ENCODE assay signal across 8 cellular contexts in genomic region chr16:31333686-31334649, GRCh38. TPM values are rescaled to one million over a fixed set of nuclear protein-coding genes. Genes with fewer than 3 reads are reported as not detected.
DNase-seq lines count a peak whose midpoint lies in the region; ATAC-seq, FAIRE-seq and TF ChIP-seq lines count a peak whose summit lies in the region.

No MANE protein-coding gene starts in this region.

- FAIRE-seq in H1 (lab: Jason Lieb, UNC), result peak; percentile 13

- H3K27me3 ChIP-seq in HCT116 (ENCODE audit: insufficient read depth, low read length) (peaks cover 5% of the 10 kb centered on the region; the same call in 1 of the 2 replicates), H1 (replicated peaks in 1 of 4; ENCODE audit: control insufficient read depth in 3 of 4, extremely low read depth in 1 of 4, insufficient read depth in 3 of 4, low read length in 3 of 4) (peaks cover 4 to 33% (median 27%) of the 10 kb centered on the region in 4 experiments), osteoblast (ENCODE audit: insufficient read depth, low read length) (peaks cover 41% of the 10 kb centered on the region)

- TF ChIP-seq POLR2A in HCT116 (IDR thresholded peaks at IDR 0.05; ENCODE audit: borderline replicate concordance, extremely low read depth, insufficient read depth, insufficient read length) (no peak), H1 (IDR thresholded peaks at IDR 0.05; ENCODE audit: control extremely low read depth in 1 of 2, low read depth in 2 of 2, low read length in 2 of 2) (no peak)

- H3K4me3 ChIP-seq in HCT116 (replicated peaks in 1 of 2; ENCODE audit: low read depth in 1 of 2, low read length in 2 of 2) (no peak overlapping the region), H1 (ENCODE audit: extremely low read depth in 1 of 4, insufficient read depth in 2 of 4, low read depth in 3 of 4, low read length in 4 of 4) (no peak overlapping the region), osteoblast (ENCODE audit: insufficient read depth, low read length) (no peak overlapping the region)

- RAD21 ChIA-PET in HCT116 (lab: Charles Lee; ENCODE audit: low non-redundant PET in 1 of 2, low total read pairs in 2 of 2, uncharacterized antibody in 2 of 2, unreplicated experiment in 2 of 2), result interaction anchor here (0.6 to 1.0 kb wide), 2 partner anchors 349 kb away, joined by 3 read pairs; partner anchors contain the start of gene HSD3B7 (in 2 of the 2)

- BruUV-seq in HCT116 (replicated peaks; lab: Mats Ljungman, UMichigan), result no TSS peak

- H2AFZ ChIP-seq in HCT116 (ENCODE audit: low read depth, low read length, poor library complexity, severe bottlenecking), result no peak overlapping the region
- no peak overlapping the region for H2AFZ ChIP-seq in H1 (ENCODE audit: low read length)
- no peak overlapping the region for H2AFZ ChIP-seq in osteoblast (ENCODE audit: low read length)

- no peak for TF ChIP-seq EP300 in H1 (IDR thresholded peaks at IDR 0.05; ENCODE audit: borderline replicate concordance in 1 of 2, low read depth in 2 of 2, low read length in 2 of 2)

- no peak overlapping the region for H4K5ac ChIP-seq in H1 (ENCODE audit: insufficient read length, low read depth, low read length)

- no peaks in the 10 kb centered on the region for H3K9me3 ChIP-seq in HCT116 (ENCODE audit: control insufficient read depth in 1 of 2, insufficient read depth in 1 of 2, low read depth in 1 of 2, low read length in 2 of 2)
- H3K9me3 ChIP-seq in H1 (ENCODE audit: insufficient read depth in 2 of 2, low read depth in 1 of 2, low read length in 1 of 2), result no peaks in the 10 kb centered on the region
- H3K9me3 ChIP-seq in osteoblast (ENCODE audit: low read depth, low read length), result no peaks in the 10 kb centered on the region

- intact Hi-C loops in HCT116 (cut with micrococcal nuclease), result loop anchor here (2.0 kb wide), 1 partner anchor 349 kb away; the partner anchor contains the start of gene HSD3B7

- H4K20me1 ChIP-seq in HCT116 (ENCODE audit: insufficient read depth), result no peaks in the 10 kb centered on the region
- peaks cover 0 to 4% of the 10 kb centered on the region in 2 experiments for H4K20me1 ChIP-seq in H1 (replicated peaks in 1 of 2; ENCODE audit: control insufficient read depth in 1 of 2, insufficient read depth in 2 of 2, low read length in 2 of 2)
- no peaks in the 10 kb centered on the region for H4K20me1 ChIP-seq in osteoblast (ENCODE audit: insufficient read depth, low read length)

- TF ChIP-seq RAD21 in HCT116 (IDR thresholded peaks at IDR 0.05; ENCODE audit: low read depth) (peak; percentile 87), H1 (IDR thresholded peaks at IDR 0.05 in 1 of 2, conservative IDR thresholded peaks at IDR 0.05 in 1 of 2; ENCODE audit: low read depth in 2 of 2, low read length in 2 of 2) (peak; percentile 94 to 95)

- H4K8ac ChIP-seq in H1 (ENCODE audit: extremely low read depth, insufficient read depth, low read length), result no peak overlapping the region

- H3K4me1 ChIP-seq in HCT116 (ENCODE audit: control insufficient read depth in 1 of 2, insufficient read depth in 2 of 2, low read length in 2 of 2) (0 out of 4 replicates have a peak, but pooled peaks cover 0 to 3% of the 10 kb centered on the region in 2 experiments), H1 (replicated peaks in 1 of 4; ENCODE audit: control insufficient read depth in 3 of 4, insufficient read depth in 4 of 4, low read length in 3 of 4) (peaks cover 0 to 16% (median 8%) of the 10 kb centered on the region in 4 experiments; a peak in 5 of 7 replicates), osteoblast (ENCODE audit: insufficient read depth, low read length) (no peaks in the 10 kb centered on the region)

- no peak overlapping the region for H3K14ac ChIP-seq in H1 (ENCODE audit: insufficient read length)

- H3K23me2 ChIP-seq in H1 (ENCODE audit: low read depth, low read length), result peaks cover 5% of the 10 kb centered on the region

- CTCF ChIA-PET in HCT116 (lab: Charles Lee), result interaction anchor here (0.6 to 1.1 kb wide), 7 partner anchors 11 to 380 kb away, joined by 3 to 8 read pairs (median 3); partner anchors contain the start of genes HSD3B7, TRIM72, ZNF646 and ZNF668
- CTCF ChIA-PET in H1 (lab: Charles Lee; ENCODE audit: partially characterized antibody), result interaction anchor here (0.5 to 3.0 kb wide), 17 partner anchors 11 to 346 kb away, joined by 3 to 9 read pairs (median 4); partner anchors contain the start of genes PYCARD, PYDC1 and TRIM72

- peak overlapping the region; percentile 33 for H2BK120ac ChIP-seq in H1 (replicated peaks; ENCODE audit: low read depth, low read length)

- no peak overlapping the region for H3K18ac ChIP-seq in H1 (ENCODE audit: extremely low read depth, low read length)

- TF ChIP-seq CTCF in HCT116 (IDR thresholded peaks at IDR 0.05 in 2 of 3, conservative IDR thresholded peaks at IDR 0.05 in 1 of 3; ENCODE audit: borderline replicate concordance in 1 of 3, insufficient read depth in 1 of 3, low read depth in 2 of 3, low read length in 2 of 3), result peak; percentile 53 to 66 (median 59); a peak in 5 of 6 replicates
- peak; percentile 74 to 85 (median 78) for TF ChIP-seq CTCF in H1 (IDR thresholded peaks at IDR 0.05; ENCODE audit: control extremely low read depth in 1 of 3, insufficient read depth in 1 of 3, low read depth in 1 of 3, low read length in 3 of 3)
- TF ChIP-seq CTCF in osteoblast (IDR thresholded peaks at IDR 0.05; ENCODE audit: extremely low read depth, low read depth, low read length), result peak; percentile 26

- H3K9me2 ChIP-seq in HCT116 (ENCODE audit: insufficient read depth), result no peaks in the 10 kb centered on the region

- H3K4me2 ChIP-seq in HCT116 (ENCODE audit: low read length) (no peak overlapping the region), H1 (ENCODE audit: insufficient read depth in 1 of 2, low read depth in 2 of 2, low read length in 2 of 2) (no peak overlapping the region), osteoblast (ENCODE audit: insufficient read depth, low read length) (no peak overlapping the region)

- no peak overlapping the region for H3K56ac ChIP-seq in H1 (replicated peaks; ENCODE audit: insufficient read length, low read depth, low read length)

- no peak overlapping the region for H2BK20ac ChIP-seq in H1 (ENCODE audit: low read length)

- no peak overlapping the region for H3K9ac ChIP-seq in HCT116 (ENCODE audit: low read length)
- no peak overlapping the region for H3K9ac ChIP-seq in H1 (replicated peaks in 1 of 4; ENCODE audit: extremely low read depth in 1 of 4, low read depth in 3 of 4, low read length in 3 of 4)

- no peak overlapping the region for H3K23ac ChIP-seq in H1 (ENCODE audit: insufficient read length)

- H3K4ac ChIP-seq in H1 (replicated peaks; ENCODE audit: insufficient read length, low read depth, low read length), result no peak overlapping the region

- no peak overlapping the region for H2BK5ac ChIP-seq in H1 (ENCODE audit: low read depth, low read length)

- no peak overlapping the region for H2BK12ac ChIP-seq in H1 (ENCODE audit: low read depth, low read length)

- no peak overlapping the region for H4K91ac ChIP-seq in H1 (replicated peaks; ENCODE audit: insufficient read length, low read length)

- H3K27ac ChIP-seq in HCT116 (ENCODE audit: low read depth, low read length), result no peak overlapping the region
- no peak overlapping the region for H3K27ac ChIP-seq in H1 (ENCODE audit: low read depth, low read length)
- no peak overlapping the region for H3K27ac ChIP-seq in osteoblast (ENCODE audit: low read depth, low read length)

- H3K79me2 ChIP-seq in HCT116 (ENCODE audit: insufficient read depth, low read length) (no peaks in the 10 kb centered on the region), H1 (ENCODE audit: control insufficient read depth in 1 of 2, insufficient read depth in 2 of 2, low read length in 2 of 2) (no peaks in the 10 kb centered on the region), osteoblast (ENCODE audit: insufficient read depth, low read length) (no peaks in the 10 kb centered on the region)

- no peak overlapping the region for H2AK5ac ChIP-seq in H1 (ENCODE audit: low read depth, low read length)

- H2BK15ac ChIP-seq in H1 (ENCODE audit: low read length), result no peak overlapping the region

- no peaks in the 10 kb centered on the region for H3K79me1 ChIP-seq in H1 (ENCODE audit: low read depth, low read length)

- H3K36me3 ChIP-seq in HCT116 (ENCODE audit: control insufficient read depth in 1 of 2, insufficient read depth in 2 of 2, low read length in 2 of 2) (no peaks in the 10 kb centered on the region), H1 (ENCODE audit: control insufficient read depth in 2 of 4, insufficient read depth in 4 of 4, low read length in 3 of 4) (no peaks in the 10 kb centered on the region), osteoblast (ENCODE audit: insufficient read depth, low read length) (no peaks in the 10 kb centered on the region)

- 46% methylated on average over 5 of the region's 5 CpGs; no CpG with 5 or more reads in 1 of the 2 experiments for WGBS in H1 (ENCODE audit: extremely low coverage in 1 of 2, insufficient coverage in 1 of 2, insufficient read length in 1 of 2, insufficient replicate concordance in 2 of 2, low coverage in 1 of 2, low lambda C conversion rate in 2 of 2, missing lambda C conversion rate in 1 of 2), 2 experiments

- POLR2A ChIA-PET in HCT116 (lab: Charles Lee) (interaction anchor here (1.4 kb wide), 1 partner anchor 217 kb away, joined by 3 read pairs; the partner anchor contains the start of gene KAT8), H1 (lab: Charles Lee; ENCODE audit: partially characterized antibody) (interaction anchor here (0.7 to 2.9 kb wide), 5 partner anchors 93 to 154 kb away, joined by 3 to 23 read pairs (median 6); partner anchors contain the start of genes FUS and PYCARD)

- peak; percentile 95 for ATAC-seq in HCT116
- ATAC-seq in HG03457 (IDR thresholded peaks at IDR 0.05; ENCODE audit: unreplicated experiment), result no peak

- DNase-seq in NCI-H146 (lab: John Stamatoyannopoulos, UW) (peak; percentile 25), NCI-H146 treated with DMSO at 0.1 percent for 48 hours (lab: John Stamatoyannopoulos, UW; ENCODE audit: unreplicated experiment) (no peak), HCT116 (ENCODE audit: low read depth, low spot score) (peak; percentile 52), OCI-M1 (lab: John Stamatoyannopoulos, UW) (peak; percentile 63), H1 (ENCODE audit: low read depth in 1 of 2, low spot score in 2 of 2) (no peak), osteoblast (ENCODE audit: insufficient read length, low spot score, missing footprints) (peak; percentile 81), NCI-H774 (lab: John Stamatoyannopoulos, UW) (no peak)

RNA-seq across cellular contexts. Expression of gene ITGAX, which starts 21.0 kb away (rescaled TPM):
- total RNA-seq in HCT116 (2021; ENCODE audit: unreplicated experiment) (1.9 TPM), osteoblast (under 0.01 and 0.36 TPM in 2 replicates)
- 2.0 and 2.6 TPM in 2 replicates for polyA plus RNA-seq in HCT116 (2012)
- total RNA-seq in H1 (2021; fragmentation: NEBNext Ultra II Directional; extraction: Animal tissue kit (Norgen Biotek cat#: 25700)), result not detected in 2 replicates
- polyA plus RNA-seq in H1 (2011; rRNA removed), result 0.13 and 0.30 TPM in 2 replicates
- polyA plus RNA-seq in H1 (2011; cell fraction: cytosol; rRNA removed), result 0.09 TPM
- 0.30 TPM for polyA plus RNA-seq in H1 (2011; cell fraction: nucleus; rRNA removed)
- 0.14 to 0.74 TPM (median 0.30 TPM) in 4 replicates for polyA plus RNA-seq in H1 (2012, experiment 1 of 2)
- 0.12 TPM for polyA plus RNA-seq in H1 (2012, experiment 2 of 2)
- polyA plus RNA-seq in H1 (2013, experiment 1 of 2), result 0.14 TPM
- polyA plus RNA-seq in H1 (2013, experiment 2 of 2), result 0.11 TPM
- polyA minus RNA-seq in H1 (2011; rRNA and poly(A)+ RNA removed), result 0.46 TPM in 1 of 2 replicates, not detected in the other
- 0.59 TPM for polyA minus RNA-seq in H1 (2011; cell fraction: cytosol; rRNA and poly(A)+ RNA removed)
- 0.30 TPM for polyA minus RNA-seq in H1 (2011; cell fraction: nucleus; rRNA and poly(A)+ RNA removed)

RNA-seq across cellular contexts. Expression of gene ITGAD, which starts 59.2 kb away (rescaled TPM):
- 0.12 TPM for total RNA-seq in HCT116 (2021; ENCODE audit: unreplicated experiment)
- 0.05 TPM in 1 of 2 replicates, not detected in the other for polyA plus RNA-seq in HCT116 (2012)
- not detected in 2 replicates for total RNA-seq in H1 (2021; fragmentation: NEBNext Ultra II Directional; extraction: Animal tissue kit (Norgen Biotek cat#: 25700))
- polyA plus RNA-seq in H1 (2011; rRNA removed), result 0.06 TPM in 1 of 2 replicates, not detected in the other
- 0.06 TPM for polyA plus RNA-seq in H1 (2011; cell fraction: cytosol; rRNA removed)
- polyA plus RNA-seq in H1 (2011; cell fraction: nucleus; rRNA removed), result 0.09 TPM
- polyA plus RNA-seq in H1 (2012, experiment 1 of 2), result 0.05 to 0.08 TPM in 2 of 4 replicates, not detected in the others
- not detected for polyA plus RNA-seq in H1 (2012, experiment 2 of 2)
- not detected for polyA plus RNA-seq in H1 (2013, experiment 1 of 2)
- not detected for polyA plus RNA-seq in H1 (2013, experiment 2 of 2)
- polyA minus RNA-seq in H1 (2011; rRNA and poly(A)+ RNA removed), result not detected in 2 replicates
- not detected for polyA minus RNA-seq in H1 (2011; cell fraction: cytosol; rRNA and poly(A)+ RNA removed)
- not detected for polyA minus RNA-seq in H1 (2011; cell fraction: nucleus; rRNA and poly(A)+ RNA removed)
- not detected in 2 replicates for total RNA-seq in osteoblast

Comparison
In these comparisons a context has a peak if more than half of its experiments do, and no peak if none do; other contexts are left out.
1. DNase-seq: peak in NCI-H146 (single experiment), HCT116 (single experiment), OCI-M1 (single experiment) and osteoblast (single experiment); none in NCI-H146 treated with DMSO at 0.1 percent for 48 hours (single experiment), H1 (0 of 2) and NCI-H774 (single experiment).
2. CTCF ChIP-seq: peak in every context shown above with its lines; median percentile 78 in H1; 59 in HCT116; 26 in osteoblast.